ENCODE assay signal across 8 cellular contexts in genomic region chr12:34022079-34022830, GRCh38. TPM values are rescaled to one million over a fixed set of nuclear protein-coding genes. Genes with fewer than 3 reads are reported as not detected.
DNase-seq lines count a peak whose midpoint lies in the region; ATAC-seq and TF ChIP-seq lines count a peak whose summit lies in the region.

ALG10 (plus strand) TSS chr12:34022496; CDS start chr12:34022600, 104 bp downstream.

- ATAC-seq in GM21360 (IDR thresholded peaks at IDR 0.05; ENCODE audit: unreplicated experiment), result peak; percentile 100
- ATAC-seq in effector memory CD8-positive, alpha-beta T cell (replicated peaks), result peak; percentile 96
- ATAC-seq in memory B cell (ENCODE audit: low read depth), result peak; percentile 98

- H3K36me3 ChIP-seq in Caco-2 (ENCODE audit: control insufficient read depth, insufficient read depth, low read length), result no peaks in the 10 kb centered on the region

- no TSS peak for BruUV-seq in Caco-2 (replicated peaks; lab: Mats Ljungman, UMichigan)

- CTCF ChIA-PET in Caco-2 (lab: Charles Lee), result interaction anchor here (0.6 to 1.7 kb wide), 10 partner anchors 14 to 1267 kb away, joined by 3 to 26 read pairs (median 4); partner anchors contain the start of gene YARS2

- peaks cover 3% of the 10 kb centered on the region; the same call in 1 of the 2 replicates for H3K4me1 ChIP-seq in Caco-2

- H3K4me3 Mint-ChIP-seq in Caco-2 (ENCODE audit: unreplicated experiment) (peak within 1 kb of the TSS; percentile 96), memory B cell (peak within 1 kb of the TSS; percentile 87)
- H3K4me3 Mint-ChIP-seq in effector memory CD8-positive, alpha-beta T cell, result peak within 1 kb of the TSS; percentile 93 to 94

- no peaks in the 10 kb centered on the region for H3K9me3 ChIP-seq in Caco-2

- POLR2A ChIA-PET in Caco-2 (lab: Charles Lee), result interaction anchor here (0.5 to 1.8 kb wide), 12 partner anchors 46 to 1562 kb away, joined by 3 to 20 read pairs (median 6); partner anchors contain the start of gene YARS2

- peak; percentile 98 to 99 for DNase-seq in Caco-2
- DNase-seq in HT1080 (ENCODE audit: low read depth), result peak; percentile 95
- DNase-seq in NOMO-1 treated with DMSO at 0.1 percent for 48 hours (lab: John Stamatoyannopoulos, UW; ENCODE audit: unreplicated experiment), result peak; percentile 95
- DNase-seq in activated CD8-positive, alpha-beta memory T cell treated with anti-CD3 and anti-CD28 coated beads for 4 hours (ENCODE audit: low read depth in 2 of 2), result peak; percentile 91 to 94
- peak; percentile 94 to 96 (median 96) for DNase-seq in effector memory CD8-positive, alpha-beta T cell
- DNase-seq in memory B cell (ENCODE audit: low spot score in 2 of 2), result peak; percentile 92 to 96
- peak; percentile 89 for DNase-seq in stimulated activated CD8-positive, alpha-beta memory T cell treated with anti-CD3 and anti-CD28 coated beads, Interleukin-12 subunit alpha, Interleukin-12 subunit beta, amount 100 ng/mL, for 24 hours (ENCODE audit: extremely low read depth)

- peak; percentile 78 to 89 for TF ChIP-seq CTCF in Caco-2 (IDR thresholded peaks at IDR 0.05; ENCODE audit: insufficient read depth in 1 of 2, low read depth in 1 of 2, low read length in 1 of 2, severe bottlenecking in 1 of 2, unreplicated experiment in 1 of 2)

- H3K9me3 Mint-ChIP-seq in Caco-2 (ENCODE audit: unreplicated experiment) (no peaks in the 10 kb centered on the region), memory B cell (no peaks in the 10 kb centered on the region)
- H3K9me3 Mint-ChIP-seq in effector memory CD8-positive, alpha-beta T cell, result no peaks in the 10 kb centered on the region

- intact Hi-C loops in Caco-2 (cut with micrococcal nuclease; ENCODE audit: unreplicated experiment), result loop anchor here (1.0 to 10.0 kb wide), 7 partner anchors 77 to 1347 kb away; partner anchors contain the start of gene DNM1L

- H3K27me3 Mint-ChIP-seq in Caco-2 (ENCODE audit: insufficient read depth, unreplicated experiment), result no peaks in the 10 kb centered on the region
- H3K27me3 Mint-ChIP-seq in effector memory CD8-positive, alpha-beta T cell, result no peaks in the 10 kb centered on the region
- H3K27me3 Mint-ChIP-seq in memory B cell, result no peaks in the 10 kb centered on the region

- no peaks in the 10 kb centered on the region for H3K36me3 Mint-ChIP-seq in Caco-2 (ENCODE audit: insufficient read depth, unreplicated experiment)
- peaks cover 11% of the 10 kb centered on the region for H3K36me3 Mint-ChIP-seq in effector memory CD8-positive, alpha-beta T cell (ENCODE audit: insufficient read depth)
- peaks cover 8% of the 10 kb centered on the region for H3K36me3 Mint-ChIP-seq in memory B cell

- H3K27me3 ChIP-seq in Caco-2 (replicated peaks; ENCODE audit: control insufficient read depth, insufficient read depth, low read length), result no peaks in the 10 kb centered on the region

- H3K27ac Mint-ChIP-seq in Caco-2 (ENCODE audit: unreplicated experiment) (peak within 1 kb of the TSS; percentile 98), memory B cell (peak within 1 kb of the TSS; percentile 88)
- peak within 1 kb of the TSS; percentile 97 to 98 for H3K27ac Mint-ChIP-seq in effector memory CD8-positive, alpha-beta T cell

- H3K4me1 Mint-ChIP-seq in Caco-2 (ENCODE audit: low read depth, unreplicated experiment) (no peaks in the 10 kb centered on the region), memory B cell (peaks cover 10% of the 10 kb centered on the region)
- peaks cover 5 to 16% of the 10 kb centered on the region in 2 donors for H3K4me1 Mint-ChIP-seq in effector memory CD8-positive, alpha-beta T cell (ENCODE audit: low read depth in 2 of 2)

- peak within 1 kb of the TSS; percentile 64 for H3K4me3 ChIP-seq in Caco-2 (ENCODE audit: low read depth, low read length)

RNA-seq across cellular contexts. Expression of gene ALG10, which starts in this region (rescaled TPM):
- 14.7 and 18.8 TPM in 2 replicates for total RNA-seq in Caco-2 (2022)
- total RNA-seq in HT1080 (2014; rRNA removed; shearing (Covaris generic)), result 15.6 and 27.5 TPM in 2 replicates
- polyA plus RNA-seq in HT1080 (2015; cell fraction: cytosol; rRNA removed), result 5.7 and 8.8 TPM in 2 replicates
- polyA plus RNA-seq in HT1080 (2015; cell fraction: nucleus; rRNA removed), result 22.7 and 22.8 TPM in 2 replicates

Comparison
In these comparisons a context has a peak if more than half of its experiments do, and no peak if none do; other contexts are left out.
1. Peak in every context shown above with its lines: DNase-seq, ATAC-seq and H3K4me3 ChIP-seq.